In genomic region chr10:75432763-75433162, GRCh38 we compare ENCODE assay signal across 18 cellular contexts. TPM values are rescaled to one million over a fixed set of nuclear protein-coding genes. Genes with fewer than 3 reads are reported as not detected.
"Had no signal": no experiment of that assay in that cellular context is flagged by ENCODE, and none has a peak within 500 bp of the region (broad histone marks: within the 10 kb centered on the region; RNA-seq: fewer than 3 reads in every experiment).

No MANE protein-coding gene starts in this region.

- H3K4me1 Mint-ChIP-seq: activated naive CD8-positive, alpha-beta T cell treated with anti-CD3 and anti-CD28 coated beads for 36 hours had no signal

- H3K27ac ChIP-seq: brain microvascular endothelial cell, dorsolateral prefrontal cortex, foreskin keratinocyte, testis had no signal

- DNase-seq: activated CD4-positive, alpha-beta T cell treated with anti-CD3 and anti-CD28 coated beads for 1 hour; activated CD4-positive, alpha-beta T cell treated with anti-CD3 and anti-CD28 coated beads, Interleukin-2, amount 50 U/mL, for 48 hours; activated CD8-positive, alpha-beta memory T cell treated with anti-CD3 and anti-CD28 coated beads, Interleukin-2, amount 10 ng/mL, durations not matched to agents 7 days and 5 days; activated gamma-delta T cell; activated naive CD8-positive, alpha-beta T cell treated with anti-CD3 and anti-CD28 coated beads for 36 hours; activated T-cell treated with anti-CD3 and anti-CD28 coated beads, Interleukin-2, amount 50 U/mL, for 24 hours; brain microvascular endothelial cell; cerebellar nuclear complex; dorsolateral prefrontal cortex; foreskin keratinocyte; naive thymus-derived CD8-positive, alpha-beta T cell; stimulated activated CD4-positive, alpha-beta T cell treated with anti-CD3 and anti-CD28 coated beads, Interleukin-4, amount 100 ng/mL, for 1 hour; stimulated activated naive CD8-positive, alpha-beta T cell treated with anti-CD3 and anti-CD28 coated beads, Interleukin-15, amount 100 ng/mL, for 72 hours; T-helper 9 cell; testis had no signal

- H3K27me3 ChIP-seq: foreskin keratinocyte, ovary, testis had no signal

- H3K9me3 ChIP-seq: mucosa of descending colon, ovary, testis had no signal

- H3K36me3 ChIP-seq: brain microvascular endothelial cell, ovary had no signal

- H3K4me3 ChIP-seq: lung, mucosa of descending colon had no signal

- H3K9me3 Mint-ChIP-seq: activated naive CD8-positive, alpha-beta T cell treated with anti-CD3 and anti-CD28 coated beads for 36 hours; activated T-cell treated with anti-CD3 and anti-CD28 coated beads, Interleukin-2, amount 50 U/mL, for 24 hours; stimulated activated naive CD8-positive, alpha-beta T cell treated with anti-CD3 and anti-CD28 coated beads, Interleukin-15, amount 100 ng/mL, for 72 hours had no signal

- H3K4me3 Mint-ChIP-seq: activated CD8-positive, alpha-beta memory T cell treated with anti-CD3 and anti-CD28 coated beads, Interleukin-2, amount 10 ng/mL, durations not matched to agents 7 days and 5 days; activated naive CD8-positive, alpha-beta T cell treated with anti-CD3 and anti-CD28 coated beads for 36 hours; activated T-cell treated with anti-CD3 and anti-CD28 coated beads, Interleukin-2, amount 50 U/mL, for 24 hours; stimulated activated naive CD8-positive, alpha-beta T cell treated with anti-CD3 and anti-CD28 coated beads, Interleukin-15, amount 100 ng/mL, for 72 hours had no signal

- H3K27ac Mint-ChIP-seq: activated CD8-positive, alpha-beta memory T cell treated with anti-CD3 and anti-CD28 coated beads, Interleukin-2, amount 10 ng/mL, durations not matched to agents 7 days and 5 days; activated naive CD8-positive, alpha-beta T cell treated with anti-CD3 and anti-CD28 coated beads for 36 hours; activated T-cell treated with anti-CD3 and anti-CD28 coated beads, Interleukin-2, amount 50 U/mL, for 24 hours; naive thymus-derived CD8-positive, alpha-beta T cell; stimulated activated naive CD8-positive, alpha-beta T cell treated with anti-CD3 and anti-CD28 coated beads, Interleukin-15, amount 100 ng/mL, for 72 hours had no signal

- H3K36me3 Mint-ChIP-seq: activated CD8-positive, alpha-beta memory T cell treated with anti-CD3 and anti-CD28 coated beads, Interleukin-2, amount 10 ng/mL, durations not matched to agents 7 days and 5 days; activated naive CD8-positive, alpha-beta T cell treated with anti-CD3 and anti-CD28 coated beads for 36 hours; naive thymus-derived CD8-positive, alpha-beta T cell had no signal

- ATAC-seq: activated CD8-positive, alpha-beta memory T cell treated with anti-CD3 and anti-CD28 coated beads, Interleukin-2, amount 10 ng/mL, durations not matched to agents 7 days and 5 days; foreskin keratinocyte; mucosa of descending colon; naive thymus-derived CD8-positive, alpha-beta T cell; stimulated activated naive CD8-positive, alpha-beta T cell treated with anti-CD3 and anti-CD28 coated beads, Interleukin-15, amount 100 ng/mL, for 72 hours had no signal

RNA-seq across cellular contexts. Expression of gene LRMDA, which starts 1.3 kb away (rescaled TPM):
- total RNA-seq: activated CD8-positive, alpha-beta memory T cell treated with anti-CD3 and anti-CD28 coated beads, Interleukin-2, amount 10 ng/mL, durations not matched to agents 7 days and 5 days; activated naive CD8-positive, alpha-beta T cell treated with anti-CD3 and anti-CD28 coated beads for 36 hours; foreskin keratinocyte; naive thymus-derived CD8-positive, alpha-beta T cell had no signal
- polyA plus RNA-seq: foreskin keratinocyte; naive thymus-derived CD8-positive, alpha-beta T cell had no signal

RNA-seq across cellular contexts. Expression of gene ZNF503, which starts 31.2 kb away (rescaled TPM):
- polyA plus RNA-seq: naive thymus-derived CD8-positive, alpha-beta T cell had no signal
